Comparison of ENCODE assay signal across 14 cellular contexts in the genomic region with DNA sequence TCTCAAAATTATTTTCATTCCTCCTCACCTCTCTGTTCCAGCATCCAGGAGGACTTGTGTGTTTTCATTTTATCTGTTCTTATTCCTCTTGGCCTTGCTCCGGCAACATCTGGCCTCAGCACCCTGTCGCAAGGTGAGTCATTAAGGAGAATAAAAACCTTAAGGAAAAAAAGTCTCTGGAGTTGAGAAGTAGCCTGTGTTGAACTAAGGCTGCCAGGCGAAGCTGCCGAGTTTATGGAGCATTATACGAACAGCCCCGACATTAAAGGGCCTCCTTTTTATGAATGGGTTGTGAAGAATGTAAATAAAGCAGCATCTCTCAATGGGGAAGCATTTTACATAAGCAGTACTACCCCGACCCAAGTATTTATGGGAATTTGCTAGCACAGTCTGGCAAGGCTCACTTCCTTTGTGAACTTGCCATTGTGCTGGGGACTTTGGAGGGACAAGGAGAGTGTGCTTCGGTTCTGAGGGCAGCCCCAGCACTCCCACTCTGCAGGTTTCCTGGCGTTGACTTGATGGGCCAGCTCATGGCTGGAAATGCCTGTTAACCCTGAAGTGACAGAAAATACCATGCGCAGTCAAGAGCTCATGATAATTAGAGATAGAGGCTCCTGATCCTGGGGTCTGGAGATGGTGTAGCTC. TPM values are rescaled to one million over a fixed set of nuclear protein-coding genes. Genes with fewer than 3 reads are reported as not detected.
DNase-seq lines count a peak whose midpoint lies in the region; ATAC-seq and TF ChIP-seq lines count a peak whose summit lies in the region.
"Had no signal": no experiment of that assay in that cellular context is flagged by ENCODE, and none has a peak within 500 bp of the region (broad histone marks: within the 10 kb centered on the region; RNA-seq: fewer than 3 reads in every experiment).

No MANE protein-coding gene starts in this region.

- 20% methylated on average over 10 of the region's 10 CpGs for WGBS in smooth muscle cell (ENCODE audit: low lambda C conversion rate)

- H3K27me3 ChIP-seq in iPS-18a (ENCODE audit: control insufficient read depth, insufficient read depth, low read length) (no peaks in the 10 kb centered on the region), smooth muscle cell (ENCODE audit: low read depth) (no peaks in the 10 kb centered on the region)
- H3K27me3 ChIP-seq: gastrocnemius medialis, suprapubic skin had no signal

- ATAC-seq in activated T-cell treated with anti-CD3 and anti-CD28 coated beads, Interleukin-2, amount 50 U/mL, for 72 hours (replicated peaks in 1 of 2): no peak
- no peak for ATAC-seq in activated T-cell treated with anti-CD3 and anti-CD28 coated beads, Interleukin-2, amount 50 U/mL, for 4 hours
- ATAC-seq in WTC11 (peak; percentile 10), GM21526 (IDR thresholded peaks at IDR 0.05; ENCODE audit: low FRiP score, unreplicated experiment) (no peak), omental fat pad (ENCODE audit: low FRiP score) (no peak)
- ATAC-seq: gastrocnemius medialis had no signal

- H3K27ac Mint-ChIP-seq in activated T-cell treated with anti-CD3 and anti-CD28 coated beads, Interleukin-2, amount 50 U/mL, for 72 hours: peak overlapping the region; percentile 34
- peak overlapping the region; percentile 99 for H3K27ac Mint-ChIP-seq in WTC11

- no peaks in the 10 kb centered on the region for H3K9me3 ChIP-seq in iPS-18a (ENCODE audit: control insufficient read depth, low read depth, low read length)
- H3K9me3 ChIP-seq in smooth muscle cell (replicated peaks; ENCODE audit: low read depth): no peaks in the 10 kb centered on the region
- H3K9me3 ChIP-seq: gastrocnemius medialis, suprapubic skin had no signal

- TF ChIP-seq CTCF in WTC11 (IDR thresholded peaks at IDR 0.05) (no peak), smooth muscle cell (IDR thresholded peaks at IDR 0.05; ENCODE audit: borderline replicate concordance, insufficient read depth, poor library complexity, severe bottlenecking) (no peak), omental fat pad (IDR thresholded peaks at IDR 0.05) (no peak)

- H3K4me3 Mint-ChIP-seq in activated T-cell treated with anti-CD3 and anti-CD28 coated beads, Interleukin-2, amount 50 U/mL, for 72 hours: no peak overlapping the region
- H3K4me3 Mint-ChIP-seq in activated T-cell treated with anti-CD3 and anti-CD28 coated beads, Interleukin-2, amount 50 U/mL, for 4 hours: no peak overlapping the region
- peak overlapping the region; percentile 35 for H3K4me3 Mint-ChIP-seq in WTC11

- H4K20me1 ChIP-seq in smooth muscle cell (ENCODE audit: low read depth): peaks cover 90% of the 10 kb centered on the region

- DNase-seq in activated T-cell treated with anti-CD3 and anti-CD28 coated beads, Interleukin-2, amount 50 U/mL, for 72 hours: no peak
- DNase-seq in activated T-cell treated with anti-CD3 and anti-CD28 coated beads, Interleukin-2, amount 50 U/mL, for 4 hours: no peak
- DNase-seq in WTC11 (ENCODE audit: low spot score) (no peak), smooth muscle cell (lab: John Stamatoyannopoulos, UW; ENCODE audit: unreplicated experiment) (no peak), SIG-M5 (lab: John Stamatoyannopoulos, UW) (no peak), omental fat pad (ENCODE audit: low spot score) (no peak)
- DNase-seq: activated CD4-positive, CD25-positive, alpha-beta regulatory T cell treated with anti-CD3 and anti-CD28 coated beads, Interleukin-2, amount 50 U/mL, for 72 hours; activated effector memory CD4-positive, alpha-beta T cell treated with anti-CD3 and anti-CD28 coated beads, Interleukin-2, amount 50 U/mL, for 16 hours; gastrocnemius medialis; NCI-H748 treated with DMSO at 0.1 percent for 48 hours had no signal

- H3K4me3 ChIP-seq in iPS-18a (ENCODE audit: low read length) (peak overlapping the region; percentile 19), smooth muscle cell (no peak overlapping the region)
- H3K4me3 ChIP-seq: gastrocnemius medialis, suprapubic skin had no signal

- peaks cover 7% of the 10 kb centered on the region for H3F3A ChIP-seq in smooth muscle cell (ENCODE audit: low read depth)

- H3K36me3 ChIP-seq in iPS-18a (ENCODE audit: control insufficient read depth, low read depth, low read length): peaks cover 6% of the 10 kb centered on the region
- H3K36me3 ChIP-seq in smooth muscle cell (ENCODE audit: low read depth): no peaks in the 10 kb centered on the region
- H3K36me3 ChIP-seq: gastrocnemius medialis, suprapubic skin had no signal

- no peaks in the 10 kb centered on the region for H3K36me3 Mint-ChIP-seq in activated T-cell treated with anti-CD3 and anti-CD28 coated beads, Interleukin-2, amount 50 U/mL, for 72 hours (ENCODE audit: insufficient read depth in 2 of 2)
- peaks cover 3% of the 10 kb centered on the region for H3K36me3 Mint-ChIP-seq in activated T-cell treated with anti-CD3 and anti-CD28 coated beads, Interleukin-2, amount 50 U/mL, for 4 hours (ENCODE audit: insufficient read depth)
- H3K36me3 Mint-ChIP-seq in WTC11: peaks cover 5% of the 10 kb centered on the region; the same call in 1 of the 2 replicates

- H3K9me3 Mint-ChIP-seq in activated T-cell treated with anti-CD3 and anti-CD28 coated beads, Interleukin-2, amount 50 U/mL, for 72 hours: no peaks in the 10 kb centered on the region
- no peaks in the 10 kb centered on the region for H3K9me3 Mint-ChIP-seq in activated T-cell treated with anti-CD3 and anti-CD28 coated beads, Interleukin-2, amount 50 U/mL, for 4 hours
- no peaks in the 10 kb centered on the region for H3K9me3 Mint-ChIP-seq in WTC11

- peak overlapping the region; percentile 20 for H3K9ac ChIP-seq in iPS-18a (ENCODE audit: low read length)
- no peak overlapping the region for H3K9ac ChIP-seq in smooth muscle cell (ENCODE audit: low read depth)

- H3K4me1 ChIP-seq in iPS-18a (ENCODE audit: control insufficient read depth, low read depth, low read length) (peaks cover 36% of the 10 kb centered on the region), smooth muscle cell (ENCODE audit: low read depth) (peaks cover 23% of the 10 kb centered on the region)

- peak overlapping the region; percentile 18 for H3K27ac ChIP-seq in iPS-18a (ENCODE audit: low read length)
- H3K27ac ChIP-seq in smooth muscle cell (ENCODE audit: low read depth): peak overlapping the region; percentile 46
- H3K27ac ChIP-seq: gastrocnemius medialis, HL-60, suprapubic skin had no signal

- peaks cover 87% of the 10 kb centered on the region for H3K79me2 ChIP-seq in smooth muscle cell (ENCODE audit: low read depth)

- CTCF ChIA-PET in WTC11 (lab: Charles Lee): interaction anchor here (0.8 to 2.6 kb wide), 6 partner anchors 11 to 137 kb away, joined by 3 to 12 read pairs (median 4); a partner anchor contains a TSS

- H2AFZ ChIP-seq in smooth muscle cell (ENCODE audit: low read depth): no peak overlapping the region

- H3K4me2 ChIP-seq in smooth muscle cell: peak overlapping the region; percentile 53

- peaks cover 55% of the 10 kb centered on the region for H3K4me1 Mint-ChIP-seq in activated T-cell treated with anti-CD3 and anti-CD28 coated beads, Interleukin-2, amount 50 U/mL, for 72 hours (ENCODE audit: low read depth)
- H3K4me1 Mint-ChIP-seq in activated T-cell treated with anti-CD3 and anti-CD28 coated beads, Interleukin-2, amount 50 U/mL, for 4 hours (ENCODE audit: low read depth): peaks cover 61% of the 10 kb centered on the region
- peaks cover 62% of the 10 kb centered on the region for H3K4me1 Mint-ChIP-seq in WTC11

- POLR2A ChIA-PET in WTC11 (lab: Charles Lee): interaction anchor here (0.6 to 1.0 kb wide), 4 partner anchors 64 to 658 kb away, joined by 3 to 11 read pairs (median 4); a partner anchor contains a TSS

- no peaks in the 10 kb centered on the region for H3K27me3 Mint-ChIP-seq in activated T-cell treated with anti-CD3 and anti-CD28 coated beads, Interleukin-2, amount 50 U/mL, for 72 hours (ENCODE audit: low read depth)
- H3K27me3 Mint-ChIP-seq in activated T-cell treated with anti-CD3 and anti-CD28 coated beads, Interleukin-2, amount 50 U/mL, for 4 hours (ENCODE audit: low read depth): no peaks in the 10 kb centered on the region
- H3K27me3 Mint-ChIP-seq in WTC11 (ENCODE audit: low read depth): no peaks in the 10 kb centered on the region

TF ChIP-seq in WTC11, 78 proteins besides CTCF, POLR2A, EP300 and RAD21 (continues in another document):
- TF ChIP-seq, protein P1, sequence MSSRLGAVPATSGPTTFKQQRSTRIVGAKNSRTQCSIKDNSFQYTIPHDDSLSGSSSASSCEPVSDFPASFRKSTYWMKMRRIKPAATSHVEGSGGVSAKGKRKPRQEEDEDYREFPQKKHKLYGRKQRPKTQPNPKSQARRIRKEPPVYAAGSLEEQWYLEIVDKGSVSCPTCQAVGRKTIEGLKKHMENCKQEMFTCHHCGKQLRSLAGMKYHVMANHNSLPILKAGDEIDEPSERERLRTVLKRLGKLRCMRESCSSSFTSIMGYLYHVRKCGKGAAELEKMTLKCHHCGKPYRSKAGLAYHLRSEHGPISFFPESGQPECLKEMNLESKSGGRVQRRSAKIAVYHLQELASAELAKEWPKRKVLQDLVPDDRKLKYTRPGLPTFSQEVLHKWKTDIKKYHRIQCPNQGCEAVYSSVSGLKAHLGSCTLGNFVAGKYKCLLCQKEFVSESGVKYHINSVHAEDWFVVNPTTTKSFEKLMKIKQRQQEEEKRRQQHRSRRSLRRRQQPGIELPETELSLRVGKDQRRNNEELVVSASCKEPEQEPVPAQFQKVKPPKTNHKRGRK (CRISPR knock-in tag; IDR thresholded peaks at IDR 0.05; ENCODE audit: borderline replicate concordance): no peak
- no peak for TF ChIP-seq ZNF317 (CRISPR knock-in tag; IDR thresholded peaks at IDR 0.05; ENCODE audit: borderline replicate concordance, low read depth)

RNA-seq across cellular contexts. Expression of a gene that starts 4.8 kb away (rescaled TPM):
- 10 to 100 TPM; 20.8 to 21.9 TPM for total RNA-seq in activated T-cell treated with anti-CD3 and anti-CD28 coated beads, Interleukin-2, amount 50 U/mL, for 72 hours
- 10 to 100 TPM; 28.0 to 31.6 (median 31.5) TPM for total RNA-seq in activated T-cell treated with anti-CD3 and anti-CD28 coated beads, Interleukin-2, amount 50 U/mL, for 4 hours
- total RNA-seq in WTC11 (2021) (40.7 to 49.1 TPM (median 41.5 TPM) in 3 replicates), smooth muscle cell (7.9 and 8.4 TPM in 2 replicates), omental fat pad (10 to 100 TPM in 3 of 4 donors, 1 to 10 TPM in 1; 9.7 to 17.4 (median 11.4) TPM)
- polyA plus RNA-seq in smooth muscle cell: 11.1 and 13.4 TPM in 2 replicates

RNA-seq across cellular contexts. Expression of a gene that starts 25.3 kb away (rescaled TPM):
- 1 to 10 TPM; 9.5 to 9.7 TPM for total RNA-seq in activated T-cell treated with anti-CD3 and anti-CD28 coated beads, Interleukin-2, amount 50 U/mL, for 72 hours
- 1 to 10 TPM; 6.2 to 7.1 (median 7.0) TPM for total RNA-seq in activated T-cell treated with anti-CD3 and anti-CD28 coated beads, Interleukin-2, amount 50 U/mL, for 4 hours
- total RNA-seq in WTC11 (2021) (21.3 to 29.5 TPM (median 26.2 TPM) in 3 replicates), smooth muscle cell (19.1 and 20.5 TPM in 2 replicates), omental fat pad (10 to 100 TPM in 3 of 4 donors, 1 to 10 TPM in 1; 6.6 to 17.8 (median 10.1) TPM)
- 23.7 and 24.6 TPM in 2 replicates for polyA plus RNA-seq in smooth muscle cell

RNA-seq across cellular contexts. Expression of a gene that starts 39.9 kb away (rescaled TPM):
- total RNA-seq in activated T-cell treated with anti-CD3 and anti-CD28 coated beads, Interleukin-2, amount 50 U/mL, for 72 hours: 10 to 100 TPM; 61.2 to 75.5 TPM
- 10 to 100 TPM; 65.2 to 71.4 (median 68.7) TPM for total RNA-seq in activated T-cell treated with anti-CD3 and anti-CD28 coated beads, Interleukin-2, amount 50 U/mL, for 4 hours
- 82.2 to 96.1 TPM (median 89.3 TPM) in 3 replicates for total RNA-seq in WTC11 (2021)
- total RNA-seq in smooth muscle cell: 17.4 and 20.3 TPM in 2 replicates
- 37.8 and 38.3 TPM in 2 replicates for polyA plus RNA-seq in smooth muscle cell
- 10 to 100 TPM; 45.0 to 63.5 (median 54.2) TPM for total RNA-seq in omental fat pad
